ENCODE assay signal across 19 cellular contexts in genomic region chr20:2353231-2353630, GRCh38. TPM values are rescaled to one million over a fixed set of nuclear protein-coding genes. Genes with fewer than 3 reads are reported as not detected.
"Had no signal": no experiment of that assay in that cellular context is flagged by ENCODE, and none has a peak within 500 bp of the region (broad histone marks: within the 10 kb centered on the region; RNA-seq: fewer than 3 reads in every experiment).

No MANE protein-coding gene starts in this region.

- DNase-seq: activated CD4-positive, alpha-beta T cell treated with anti-CD3 and anti-CD28 coated beads for 4 hours; activated CD8-positive, alpha-beta memory T cell treated with anti-CD3 and anti-CD28 coated beads, Interleukin-2, amount 50 U/mL, for 48 hours; activated CD8-positive, alpha-beta T cell treated with anti-CD3 and anti-CD28 coated beads, Interleukin-2, amount 10 ng/mL, durations not matched to agents 7 days and 5 days; activated naive CD4-positive, alpha-beta T cell; aorta; endodermal cell; erythroblast; left lung; psoas muscle; stimulated activated CD4-positive, alpha-beta T cell treated with anti-CD3 and anti-CD28 coated beads, Interleukin-4, amount 100 ng/mL, for 1 hour; stimulated activated naive CD8-positive, alpha-beta T cell treated with anti-CD3 and anti-CD28 coated beads, Interleukin-15, amount 100 ng/mL, for 72 hours; testis had no signal

- ATAC-seq: activated CD8-positive, alpha-beta T cell treated with anti-CD3 and anti-CD28 coated beads, Interleukin-2, amount 10 ng/mL, durations not matched to agents 7 days and 5 days; left lung; natural killer cell treated with Interleukin-12 subunit alpha and Interleukin-12 subunit beta and Interleukin-15 and Interleukin-18, amount 100 ng/mL, for 72 hours; psoas muscle; stimulated activated naive CD8-positive, alpha-beta T cell treated with anti-CD3 and anti-CD28 coated beads, Interleukin-15, amount 100 ng/mL, for 72 hours had no signal

- H3K9me3 ChIP-seq: left lung, psoas muscle, testis had no signal

- FAIRE-seq: bronchial epithelial cell had no signal

- H3K4me1 ChIP-seq: left lung, psoas muscle, testis had no signal

- H3K36me3 ChIP-seq: left lung had no signal

- H3K27me3 ChIP-seq: testis had no signal

- H3K36me3 Mint-ChIP-seq: natural killer cell treated with Interleukin-12 subunit alpha and Interleukin-12 subunit beta and Interleukin-15 and Interleukin-18, amount 100 ng/mL, for 72 hours had no signal

- H3K4me3 ChIP-seq: left lung, psoas muscle, testis had no signal

- H3K27ac ChIP-seq: left lung, psoas muscle, testis had no signal

- H3K27ac Mint-ChIP-seq: activated CD8-positive, alpha-beta T cell treated with anti-CD3 and anti-CD28 coated beads, Interleukin-2, amount 10 ng/mL, durations not matched to agents 7 days and 5 days; activated T-helper 1 cell treated with anti-CD3 and anti-CD28 coated beads, Interleukin-12 subunit alpha, Interleukin-12 subunit beta, Interleukin-2, Interleukin-4 antibody, amounts not matched to agents 30 ng/mL and 10 ng/mL and 1 ng/mL, durations not matched to agents 14 hours and 24 hours and 36 hours; endodermal cell; natural killer cell treated with Interleukin-12 subunit alpha and Interleukin-12 subunit beta and Interleukin-15 and Interleukin-18, amount 100 ng/mL, for 72 hours; stimulated activated naive CD8-positive, alpha-beta T cell treated with anti-CD3 and anti-CD28 coated beads, Interleukin-15, amount 100 ng/mL, for 72 hours had no signal

- H3K4me3 Mint-ChIP-seq: activated CD8-positive, alpha-beta T cell treated with anti-CD3 and anti-CD28 coated beads, Interleukin-2, amount 10 ng/mL, durations not matched to agents 7 days and 5 days; activated T-helper 1 cell treated with anti-CD3 and anti-CD28 coated beads, Interleukin-12 subunit alpha, Interleukin-12 subunit beta, Interleukin-2, Interleukin-4 antibody, amounts not matched to agents 30 ng/mL and 10 ng/mL and 1 ng/mL, durations not matched to agents 14 hours and 24 hours and 36 hours; endodermal cell; natural killer cell treated with Interleukin-12 subunit alpha and Interleukin-12 subunit beta and Interleukin-15 and Interleukin-18, amount 100 ng/mL, for 72 hours; stimulated activated naive CD8-positive, alpha-beta T cell treated with anti-CD3 and anti-CD28 coated beads, Interleukin-15, amount 100 ng/mL, for 72 hours had no signal

- H3K9me3 Mint-ChIP-seq: activated T-helper 1 cell treated with anti-CD3 and anti-CD28 coated beads, Interleukin-12 subunit alpha, Interleukin-12 subunit beta, Interleukin-2, Interleukin-4 antibody, amounts not matched to agents 30 ng/mL and 10 ng/mL and 1 ng/mL, durations not matched to agents 14 hours and 24 hours and 36 hours; endodermal cell; natural killer cell treated with Interleukin-12 subunit alpha and Interleukin-12 subunit beta and Interleukin-15 and Interleukin-18, amount 100 ng/mL, for 72 hours; stimulated activated naive CD8-positive, alpha-beta T cell treated with anti-CD3 and anti-CD28 coated beads, Interleukin-15, amount 100 ng/mL, for 72 hours had no signal

- H3K4me1 Mint-ChIP-seq: stimulated activated naive CD8-positive, alpha-beta T cell treated with anti-CD3 and anti-CD28 coated beads, Interleukin-15, amount 100 ng/mL, for 72 hours had no signal

RNA-seq across cellular contexts. Expression of gene TGM6, which starts 27.5 kb away (rescaled TPM):
- total RNA-seq: activated CD8-positive, alpha-beta T cell treated with anti-CD3 and anti-CD28 coated beads, Interleukin-2, amount 10 ng/mL, durations not matched to agents 7 days and 5 days; activated T-helper 1 cell treated with anti-CD3 and anti-CD28 coated beads, Interleukin-12 subunit alpha, Interleukin-12 subunit beta, Interleukin-2, Interleukin-4 antibody, amounts not matched to agents 30 ng/mL and 10 ng/mL and 1 ng/mL, durations not matched to agents 14 hours and 24 hours and 36 hours; aorta; bronchial epithelial cell; chondrocyte; dermis microvascular lymphatic vessel endothelial cell; endodermal cell; left lung; natural killer cell treated with Interleukin-12 subunit alpha and Interleukin-12 subunit beta and Interleukin-15 and Interleukin-18, amount 100 ng/mL, for 72 hours; omental fat pad; psoas muscle; testis; urinary bladder had no signal
- polyA plus RNA-seq: aorta, psoas muscle, urinary bladder had no signal

RNA-seq across cellular contexts. Expression of gene TGM3, which starts 57.4 kb away (rescaled TPM):
- total RNA-seq: activated CD8-positive, alpha-beta T cell treated with anti-CD3 and anti-CD28 coated beads, Interleukin-2, amount 10 ng/mL, durations not matched to agents 7 days and 5 days; activated T-helper 1 cell treated with anti-CD3 and anti-CD28 coated beads, Interleukin-12 subunit alpha, Interleukin-12 subunit beta, Interleukin-2, Interleukin-4 antibody, amounts not matched to agents 30 ng/mL and 10 ng/mL and 1 ng/mL, durations not matched to agents 14 hours and 24 hours and 36 hours; aorta; chondrocyte; dermis microvascular lymphatic vessel endothelial cell; natural killer cell treated with Interleukin-12 subunit alpha and Interleukin-12 subunit beta and Interleukin-15 and Interleukin-18, amount 100 ng/mL, for 72 hours; omental fat pad; urinary bladder had no signal
- polyA plus RNA-seq: urinary bladder had no signal
